In genomic region chr11:134228625-134229024, GRCh38 we compare ENCODE assay signal across 10 cellular contexts. TPM values are rescaled to one million over a fixed set of nuclear protein-coding genes. Genes with fewer than 3 reads are reported as not detected.
DNase-seq lines count a peak whose midpoint lies in the region; ATAC-seq and TF ChIP-seq lines count a peak whose summit lies in the region.
"Had no signal": no experiment of that assay in that cellular context is flagged by ENCODE, and none has a peak within 500 bp of the region (broad histone marks: within the 10 kb centered on the region; RNA-seq: fewer than 3 reads in every experiment).

No MANE protein-coding gene starts in this region.

- TF ChIP-seq CTCF in HFFc6 (IDR thresholded peaks at IDR 0.05): no peak
- no peak for TF ChIP-seq CTCF in MM.1S (IDR thresholded peaks at IDR 0.05; ENCODE audit: low read length)
- TF ChIP-seq CTCF in stomach (IDR thresholded peaks at IDR 0.05): no peak

- no peaks in the 10 kb centered on the region for H3K9me3 Mint-ChIP-seq in activated naive CD4-positive, alpha-beta T cell treated with anti-CD3 and anti-CD28 coated beads, Interleukin-2, amount 50 U/mL, for 72 hours
- no peaks in the 10 kb centered on the region for H3K9me3 Mint-ChIP-seq in HFFc6

- TF ChIP-seq EP300 in stomach (IDR thresholded peaks at IDR 0.05): no peak

- H3K27me3 ChIP-seq in MM.1S (replicated peaks; ENCODE audit: insufficient read depth, low read length) (no peaks in the 10 kb centered on the region), stomach (no peaks in the 10 kb centered on the region)

- peaks cover 0 to 17% of the 10 kb centered on the region in 2 donors for H3K36me3 Mint-ChIP-seq in activated naive CD4-positive, alpha-beta T cell treated with anti-CD3 and anti-CD28 coated beads, Interleukin-2, amount 50 U/mL, for 72 hours
- peaks cover 10% of the 10 kb centered on the region; the same call in 1 of the 2 replicates for H3K36me3 Mint-ChIP-seq in HFFc6 (ENCODE audit: low read depth)

- H3K27ac ChIP-seq in MM.1S (ENCODE audit: low read length) (no peak overlapping the region), stomach (no peak overlapping the region)

- H3K4me3 Mint-ChIP-seq in HFFc6: peak overlapping the region; percentile 52; the same call in 1 of the 2 replicates

- H3K4me1 ChIP-seq in MM.1S (ENCODE audit: low read length) (peaks cover 21% of the 10 kb centered on the region), stomach (peaks cover 12 to 74% (median 45%) of the 10 kb centered on the region in 4 donors)

- no peak overlapping the region for H3K4me2 ChIP-seq in MM.1S (ENCODE audit: low read depth, low read length)

- no peaks in the 10 kb centered on the region for H4K20me1 ChIP-seq in MM.1S (ENCODE audit: insufficient read depth, low read length)

- no peak overlapping the region for H3K4me3 ChIP-seq in MM.1S (ENCODE audit: low read length)
- no peak overlapping the region for H3K4me3 ChIP-seq in stomach

- H3K9me2 ChIP-seq in MM.1S (replicated peaks; ENCODE audit: insufficient read depth, low read length): no peaks in the 10 kb centered on the region

- no peak overlapping the region for H2AFZ ChIP-seq in MM.1S (ENCODE audit: low read length)

- WGBS in stomach, 5 donors: 79 to 90% (median 85%) methylated on average over 6 of the region's 6 CpGs

- H3K79me2 ChIP-seq in MM.1S (ENCODE audit: low read length): peaks cover 86% of the 10 kb centered on the region

- TF ChIP-seq POLR2A in stomach (IDR thresholded peaks at IDR 0.05): no peak

- peaks cover 3% of the 10 kb centered on the region; the same call in 1 of the 2 replicates for H3F3A ChIP-seq in MM.1S (ENCODE audit: insufficient read depth, low read length)

- H3K9me3 ChIP-seq in MM.1S (replicated peaks; ENCODE audit: insufficient read depth, low read length) (no peaks in the 10 kb centered on the region), stomach (no peaks in the 10 kb centered on the region)

- ATAC-seq in activated naive CD4-positive, alpha-beta T cell treated with anti-CD3 and anti-CD28 coated beads, Interleukin-2, amount 50 U/mL, for 72 hours: no peak
- ATAC-seq in left cardiac atrium: no peak

- DNase-seq in activated naive CD4-positive, alpha-beta T cell treated with Interleukin-2 at 50 U/mL for 16 hours: peak; percentile 22
- DNase-seq in activated naive CD4-positive, alpha-beta T cell treated with anti-CD3 and anti-CD28 coated beads, Interleukin-2, amount 50 U/mL, for 72 hours (ENCODE audit: low spot score in 2 of 2): no peak
- DNase-seq in HFFc6 (peak; percentile 67), MM.1S (peak; percentile 48), stomach (no peak), left cardiac atrium (no peak), NCI-H146 treated with DMSO at 0.1 percent for 48 hours (lab: John Stamatoyannopoulos, UW; ENCODE audit: unreplicated experiment) (no peak)
- peak; percentile 53 for DNase-seq in stimulated activated CD8-positive, alpha-beta memory T cell treated with anti-CD3 and anti-CD28 coated beads, Interleukin-4, amount 100 ng/mL, for 48 hours
- DNase-seq: effector CD4-positive, alpha-beta T cell had no signal

- no peaks in the 10 kb centered on the region for H3K27me3 Mint-ChIP-seq in HFFc6 (ENCODE audit: insufficient read depth)

- intact Hi-C loops in stomach (cut with DNase I; ENCODE audit: low total_unique reads): no loop called here
- intact Hi-C loops in left cardiac atrium (cut with DNase I): no loop called here

- no peak overlapping the region for H3K27ac Mint-ChIP-seq in activated naive CD4-positive, alpha-beta T cell treated with anti-CD3 and anti-CD28 coated beads, Interleukin-2, amount 50 U/mL, for 72 hours
- peak overlapping the region; percentile 81; the same call in 1 of the 2 replicates for H3K27ac Mint-ChIP-seq in HFFc6

- H3K36me3 ChIP-seq in MM.1S (replicated peaks; ENCODE audit: insufficient read depth, low read length) (no peaks in the 10 kb centered on the region), stomach (peaks cover 0 to 6% (median 2%) of the 10 kb centered on the region in 4 donors)

- H3K4me1 Mint-ChIP-seq in HFFc6 (ENCODE audit: low read depth): peaks cover 59% of the 10 kb centered on the region

- no peak overlapping the region for H3K9ac ChIP-seq in MM.1S (ENCODE audit: low read length)

RNA-seq across cellular contexts. Expression of gene VPS26B, which starts 4.2 kb away (rescaled TPM):
- total RNA-seq in activated naive CD4-positive, alpha-beta T cell treated with anti-CD3 and anti-CD28 coated beads, Interleukin-2, amount 50 U/mL, for 72 hours: 10 to 100 TPM; 38.5 to 39.2 TPM
- 10 to 100 TPM; 36.5 to 45.0 (median 39.1) TPM for total RNA-seq in HFFc6 (2021; fragmentation: NEBNext Ultra II Directional; extraction: Animal tissue kit (Norgen Biotek cat#: 25700))
- 10 to 100 TPM; 11.7 to 90.4 (median 28.5) TPM for total RNA-seq in stomach
- 10 to 100 TPM; 15.6 to 19.7 (median 18.5) TPM for polyA plus RNA-seq in stomach
- total RNA-seq in left cardiac atrium: 10 to 100 TPM; 25.7 to 29.4 TPM

RNA-seq across cellular contexts. Expression of gene NCAPD3, which starts 4.9 kb away (rescaled TPM):
- total RNA-seq in activated naive CD4-positive, alpha-beta T cell treated with anti-CD3 and anti-CD28 coated beads, Interleukin-2, amount 50 U/mL, for 72 hours: 100 to 1,000 TPM in 1 of 2 donors, 10 to 100 TPM in 1; 93.7 to 169 TPM
- total RNA-seq in HFFc6 (2021; fragmentation: NEBNext Ultra II Directional; extraction: Animal tissue kit (Norgen Biotek cat#: 25700)): 10 to 100 TPM; 19.6 to 31.1 (median 29.4) TPM
- total RNA-seq in stomach (10 to 100 TPM in 4 of 5 donors, 1 to 10 TPM in 1; 3.5 to 27.8 (median 19.2) TPM), left cardiac atrium (10 to 100 TPM in 1 of 2 donors, 1 to 10 TPM in 1; 9.4 to 11.5 TPM)
- polyA plus RNA-seq in stomach: 1 to 10 TPM; 3.3 to 6.4 (median 4.0) TPM

RNA-seq across cellular contexts. Expression of gene THYN1, which starts 24.5 kb away (rescaled TPM):
- total RNA-seq in activated naive CD4-positive, alpha-beta T cell treated with anti-CD3 and anti-CD28 coated beads, Interleukin-2, amount 50 U/mL, for 72 hours: 10 to 100 TPM; 81.4 to 85.0 TPM
- 10 to 100 TPM; 32.7 to 36.8 (median 34.2) TPM for total RNA-seq in HFFc6 (2021; fragmentation: NEBNext Ultra II Directional; extraction: Animal tissue kit (Norgen Biotek cat#: 25700))
- 10 to 100 TPM in 4 of 5 donors, 1 to 10 TPM in 1; 4.6 to 56.2 (median 19.1) TPM for total RNA-seq in stomach
- 10 to 100 TPM; 42.0 to 62.1 (median 49.5) TPM for polyA plus RNA-seq in stomach
- 10 to 100 TPM; 32.5 to 37.1 TPM for total RNA-seq in left cardiac atrium

RNA-seq across cellular contexts. Expression of gene ACAD8, which starts 24.7 kb away (rescaled TPM):
- total RNA-seq in activated naive CD4-positive, alpha-beta T cell treated with anti-CD3 and anti-CD28 coated beads, Interleukin-2, amount 50 U/mL, for 72 hours: 10 to 100 TPM; 19.2 to 25.2 TPM
- 10 to 100 TPM; 11.8 to 15.7 (median 13.8) TPM for total RNA-seq in HFFc6 (2021; fragmentation: NEBNext Ultra II Directional; extraction: Animal tissue kit (Norgen Biotek cat#: 25700))
- total RNA-seq in stomach (10 to 100 TPM; 24.3 to 44.6 (median 29.7) TPM), left cardiac atrium (10 to 100 TPM; 25.7 to 27.3 TPM)
- 10 to 100 TPM; 15.1 to 19.7 (median 18.6) TPM for polyA plus RNA-seq in stomach

RNA-seq across cellular contexts. Expression of gene GLB1L3, which starts 47.6 kb away (rescaled TPM):
- 10 to 100 TPM in 1 of 2 donors, 1 to 10 TPM in 1; 7.3 to 19.3 TPM for total RNA-seq in activated naive CD4-positive, alpha-beta T cell treated with anti-CD3 and anti-CD28 coated beads, Interleukin-2, amount 50 U/mL, for 72 hours
- total RNA-seq in HFFc6 (2021; fragmentation: NEBNext Ultra II Directional; extraction: Animal tissue kit (Norgen Biotek cat#: 25700)): not detected
- total RNA-seq in stomach (not detected), left cardiac atrium (not detected)
- polyA plus RNA-seq in stomach: under 1 TPM in 1 of 3 donors, not detected in 2; 0.08 TPM
- total RNA-seq: RPMI7951 had no signal

Comparison
In these comparisons a context has a peak if more than half of its experiments do, and no peak if none do; other contexts are left out.
1. DNase-seq: peak in activated naive CD4-positive, alpha-beta T cell treated with Interleukin-2 at 50 U/mL for 16 hours (single experiment), HFFc6 (single experiment), MM.1S (single experiment) and stimulated activated CD8-positive, alpha-beta memory T cell treated with anti-CD3 and anti-CD28 coated beads, Interleukin-4, amount 100 ng/mL, for 48 hours (single experiment); none in activated naive CD4-positive, alpha-beta T cell treated with anti-CD3 and anti-CD28 coated beads, Interleukin-2, amount 50 U/mL, for 72 hours (0 of 2), stomach (single experiment), left cardiac atrium (single experiment) and NCI-H146 treated with DMSO at 0.1 percent for 48 hours (single experiment).